1 cellular context compared by ENCODE assay signal in the genomic region with DNA sequence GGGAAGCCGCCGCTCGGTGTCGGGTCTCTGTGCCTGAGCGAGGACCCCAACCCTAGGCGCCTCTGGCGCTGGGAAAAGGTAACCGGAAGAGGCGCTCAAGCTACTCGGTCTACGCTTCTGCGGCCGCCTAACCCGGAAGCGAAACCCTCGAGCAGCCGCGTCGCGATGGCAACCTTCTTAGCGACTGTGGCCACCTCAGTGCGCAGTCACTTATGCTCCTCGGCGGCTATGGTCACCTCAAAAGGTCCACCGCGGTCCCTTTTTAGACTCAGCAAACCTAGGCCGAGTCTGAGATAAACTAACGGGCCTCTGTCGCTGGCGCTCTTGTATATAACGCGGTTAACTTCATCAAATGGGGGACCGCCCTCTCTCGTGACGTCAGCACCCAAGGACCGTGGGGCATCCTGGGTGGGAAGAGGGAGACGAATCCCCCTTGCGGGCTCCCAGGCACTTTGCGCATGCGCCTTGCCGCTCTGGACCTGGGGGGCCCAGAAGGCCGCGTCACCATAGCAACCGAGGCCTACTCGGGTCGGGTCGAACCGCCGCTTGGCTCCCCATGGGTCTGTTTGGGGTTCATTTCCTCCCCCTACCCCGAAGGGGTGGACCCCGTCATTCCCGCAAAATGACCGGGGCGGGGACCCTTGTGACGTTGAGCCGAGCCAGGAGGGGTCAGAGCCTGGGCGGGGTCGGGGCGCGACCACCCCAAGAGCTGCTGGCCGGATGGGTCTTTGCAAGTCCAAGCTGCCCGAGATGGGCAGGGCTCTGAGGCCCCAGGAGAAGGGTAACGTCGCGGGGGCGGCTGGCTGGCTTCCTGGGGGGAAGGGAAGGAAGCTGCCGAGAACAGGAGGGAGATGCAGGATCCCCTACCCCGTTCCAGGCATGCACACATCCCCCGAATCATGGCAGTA.
TF ChIP-seq lines count a peak whose summit lies in the region.

TSS of gene GTF2F1 (minus strand) at position 91 of the 908 bp plus-strand sequence. CDS start 169 bp downstream, outside the sequence.

TF ChIP-seq in GM12878, 131 proteins besides CTCF, POLR2A, EP300 and RAD21 (continues in another document):
- TF ChIP-seq, protein P1, sequence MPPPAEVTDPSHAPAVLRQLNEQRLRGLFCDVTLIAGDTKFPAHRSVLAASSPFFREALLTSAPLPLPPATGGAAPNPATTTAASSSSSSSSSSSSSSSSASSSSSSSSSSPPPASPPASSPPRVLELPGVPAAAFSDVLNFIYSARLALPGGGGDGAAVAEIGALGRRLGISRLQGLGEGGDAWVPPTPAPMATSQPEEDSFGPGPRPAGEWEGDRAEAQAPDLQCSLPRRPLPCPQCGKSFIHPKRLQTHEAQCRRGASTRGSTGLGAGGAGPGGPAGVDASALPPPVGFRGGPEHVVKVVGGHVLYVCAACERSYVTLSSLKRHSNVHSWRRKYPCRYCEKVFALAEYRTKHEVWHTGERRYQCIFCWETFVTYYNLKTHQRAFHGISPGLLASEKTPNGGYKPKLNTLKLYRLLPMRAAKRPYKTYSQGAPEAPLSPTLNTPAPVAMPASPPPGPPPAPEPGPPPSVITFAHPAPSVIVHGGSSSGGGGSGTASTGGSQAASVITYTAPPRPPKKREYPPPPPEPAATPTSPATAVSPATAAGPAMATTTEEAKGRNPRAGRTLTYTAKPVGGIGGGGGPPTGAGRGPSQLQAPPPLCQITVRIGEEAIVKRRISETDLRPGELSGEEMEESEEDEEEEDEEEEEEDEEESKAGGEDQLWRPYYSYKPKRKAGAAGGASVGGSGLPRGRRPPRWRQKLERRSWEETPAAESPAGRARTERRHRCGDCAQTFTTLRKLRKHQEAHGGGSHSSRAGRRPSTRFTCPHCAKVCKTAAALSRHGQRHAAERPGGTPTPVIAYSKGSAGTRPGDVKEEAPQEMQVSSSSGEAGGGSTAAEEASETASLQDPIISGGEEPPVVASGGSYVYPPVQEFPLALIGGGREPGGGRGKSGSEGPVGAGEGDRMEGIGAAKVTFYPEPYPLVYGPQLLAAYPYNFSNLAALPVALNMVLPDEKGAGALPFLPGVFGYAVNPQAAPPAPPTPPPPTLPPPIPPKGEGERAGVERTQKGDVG (CRISPR knock-in tag; IDR thresholded peaks at IDR 0.05), result no peak
- TF ChIP-seq CHD2 (IDR thresholded peaks at IDR 0.05; ENCODE audit: borderline replicate concordance, low read depth, low read length) (peak; percentile 42), MEF2A (IDR thresholded peaks at IDR 0.05; ENCODE audit: insufficient read depth, low read depth, low read length) (0 out of 2 replicates have a peak, but pooled peaks have one; percentile 38), TCF7 (IDR thresholded peaks at IDR 0.05; ENCODE audit: borderline replicate concordance) (no peak), FOXK2 (IDR thresholded peaks at IDR 0.05) (no peak), ZSCAN29 (IDR thresholded peaks at IDR 0.05) (peak; percentile 29; the same call in 1 of the 2 replicates), RELB (IDR thresholded peaks at IDR 0.05; ENCODE audit: low read depth) (peak; percentile 56; the same call in 1 of the 2 replicates), NRF1 (conservative IDR thresholded peaks at IDR 0.05; ENCODE audit: low read depth, low read length) (peak; percentile 64), STAT3 (IDR thresholded peaks at IDR 0.05; ENCODE audit: low read depth, low read length) (no peak), NFXL1 (IDR thresholded peaks at IDR 0.05; ENCODE audit: borderline replicate concordance) (no peak), ZNF687 (IDR thresholded peaks at IDR 0.05) (peak; percentile 71), POU2F2 (IDR thresholded peaks at IDR 0.05; ENCODE audit: borderline replicate concordance, low read depth, low read length) (no peak), NR2F1 (conservative IDR thresholded peaks at IDR 0.05) (peak; percentile 56), HSF1 (IDR thresholded peaks at IDR 0.05; ENCODE audit: low read depth, low read length) (no peak), DPF2 (IDR thresholded peaks at IDR 0.05) (peak; percentile 67), NFIC (IDR thresholded peaks at IDR 0.05; ENCODE audit: low read depth, low read length) (no peak), BCL3 (IDR thresholded peaks at IDR 0.05; ENCODE audit: borderline replicate concordance, insufficient read depth, low read depth, low read length, poor library complexity, severe bottlenecking) (no peak), JUNB (IDR thresholded peaks at IDR 0.05) (no peak), SMC3 (IDR thresholded peaks at IDR 0.05; ENCODE audit: borderline replicate concordance, low read length) (no peak), PKNOX1 (IDR thresholded peaks at IDR 0.05) (no peak; the same call in 1 of the 2 replicates), CHD4 (IDR thresholded peaks at IDR 0.05) (no peak), FOXM1 (IDR thresholded peaks at IDR 0.05; ENCODE audit: low read depth, low read length) (no peak), MYC (IDR thresholded peaks at IDR 0.05; ENCODE audit: insufficient read depth, insufficient read length, insufficient replicate concordance, low read length, severe bottlenecking) (no peak), SMARCA5 (IDR thresholded peaks at IDR 0.05) (peak; percentile 9; the same call in 1 of the 2 replicates), CBFB (IDR thresholded peaks at IDR 0.05; ENCODE audit: low read depth) (no peak; the same call in 1 of the 2 replicates)
- TF ChIP-seq, protein P2, sequence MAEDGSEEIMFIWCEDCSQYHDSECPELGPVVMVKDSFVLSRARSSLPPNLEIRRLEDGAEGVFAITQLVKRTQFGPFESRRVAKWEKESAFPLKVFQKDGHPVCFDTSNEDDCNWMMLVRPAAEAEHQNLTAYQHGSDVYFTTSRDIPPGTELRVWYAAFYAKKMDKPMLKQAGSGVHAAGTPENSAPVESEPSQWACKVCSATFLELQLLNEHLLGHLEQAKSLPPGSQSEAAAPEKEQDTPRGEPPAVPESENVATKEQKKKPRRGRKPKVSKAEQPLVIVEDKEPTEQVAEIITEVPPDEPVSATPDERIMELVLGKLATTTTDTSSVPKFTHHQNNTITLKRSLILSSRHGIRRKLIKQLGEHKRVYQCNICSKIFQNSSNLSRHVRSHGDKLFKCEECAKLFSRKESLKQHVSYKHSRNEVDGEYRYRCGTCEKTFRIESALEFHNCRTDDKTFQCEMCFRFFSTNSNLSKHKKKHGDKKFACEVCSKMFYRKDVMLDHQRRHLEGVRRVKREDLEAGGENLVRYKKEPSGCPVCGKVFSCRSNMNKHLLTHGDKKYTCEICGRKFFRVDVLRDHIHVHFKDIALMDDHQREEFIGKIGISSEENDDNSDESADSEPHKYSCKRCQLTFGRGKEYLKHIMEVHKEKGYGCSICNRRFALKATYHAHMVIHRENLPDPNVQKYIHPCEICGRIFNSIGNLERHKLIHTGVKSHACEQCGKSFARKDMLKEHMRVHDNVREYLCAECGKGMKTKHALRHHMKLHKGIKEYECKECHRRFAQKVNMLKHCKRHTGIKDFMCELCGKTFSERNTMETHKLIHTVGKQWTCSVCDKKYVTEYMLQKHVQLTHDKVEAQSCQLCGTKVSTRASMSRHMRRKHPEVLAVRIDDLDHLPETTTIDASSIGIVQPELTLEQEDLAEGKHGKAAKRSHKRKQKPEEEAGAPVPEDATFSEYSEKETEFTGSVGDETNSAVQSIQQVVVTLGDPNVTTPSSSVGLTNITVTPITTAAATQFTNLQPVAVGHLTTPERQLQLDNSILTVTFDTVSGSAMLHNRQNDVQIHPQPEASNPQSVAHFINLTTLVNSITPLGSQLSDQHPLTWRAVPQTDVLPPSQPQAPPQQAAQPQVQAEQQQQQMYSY (CRISPR knock-in tag; IDR thresholded peaks at IDR 0.05), result no peak
- TF ChIP-seq, protein P3, sequence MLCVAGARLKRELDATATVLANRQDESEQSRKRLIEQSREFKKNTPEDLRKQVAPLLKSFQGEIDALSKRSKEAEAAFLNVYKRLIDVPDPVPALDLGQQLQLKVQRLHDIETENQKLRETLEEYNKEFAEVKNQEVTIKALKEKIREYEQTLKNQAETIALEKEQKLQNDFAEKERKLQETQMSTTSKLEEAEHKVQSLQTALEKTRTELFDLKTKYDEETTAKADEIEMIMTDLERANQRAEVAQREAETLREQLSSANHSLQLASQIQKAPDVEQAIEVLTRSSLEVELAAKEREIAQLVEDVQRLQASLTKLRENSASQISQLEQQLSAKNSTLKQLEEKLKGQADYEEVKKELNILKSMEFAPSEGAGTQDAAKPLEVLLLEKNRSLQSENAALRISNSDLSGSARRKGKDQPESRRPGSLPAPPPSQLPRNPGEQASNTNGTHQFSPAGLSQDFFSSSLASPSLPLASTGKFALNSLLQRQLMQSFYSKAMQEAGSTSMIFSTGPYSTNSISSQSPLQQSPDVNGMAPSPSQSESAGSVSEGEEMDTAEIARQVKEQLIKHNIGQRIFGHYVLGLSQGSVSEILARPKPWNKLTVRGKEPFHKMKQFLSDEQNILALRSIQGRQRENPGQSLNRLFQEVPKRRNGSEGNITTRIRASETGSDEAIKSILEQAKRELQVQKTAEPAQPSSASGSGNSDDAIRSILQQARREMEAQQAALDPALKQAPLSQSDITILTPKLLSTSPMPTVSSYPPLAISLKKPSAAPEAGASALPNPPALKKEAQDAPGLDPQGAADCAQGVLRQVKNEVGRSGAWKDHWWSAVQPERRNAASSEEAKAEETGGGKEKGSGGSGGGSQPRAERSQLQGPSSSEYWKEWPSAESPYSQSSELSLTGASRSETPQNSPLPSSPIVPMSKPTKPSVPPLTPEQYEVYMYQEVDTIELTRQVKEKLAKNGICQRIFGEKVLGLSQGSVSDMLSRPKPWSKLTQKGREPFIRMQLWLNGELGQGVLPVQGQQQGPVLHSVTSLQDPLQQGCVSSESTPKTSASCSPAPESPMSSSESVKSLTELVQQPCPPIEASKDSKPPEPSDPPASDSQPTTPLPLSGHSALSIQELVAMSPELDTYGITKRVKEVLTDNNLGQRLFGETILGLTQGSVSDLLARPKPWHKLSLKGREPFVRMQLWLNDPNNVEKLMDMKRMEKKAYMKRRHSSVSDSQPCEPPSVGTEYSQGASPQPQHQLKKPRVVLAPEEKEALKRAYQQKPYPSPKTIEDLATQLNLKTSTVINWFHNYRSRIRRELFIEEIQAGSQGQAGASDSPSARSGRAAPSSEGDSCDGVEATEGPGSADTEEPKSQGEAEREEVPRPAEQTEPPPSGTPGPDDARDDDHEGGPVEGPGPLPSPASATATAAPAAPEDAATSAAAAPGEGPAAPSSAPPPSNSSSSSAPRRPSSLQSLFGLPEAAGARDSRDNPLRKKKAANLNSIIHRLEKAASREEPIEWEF (IDR thresholded peaks at IDR 0.05; ENCODE audit: insufficient replicate concordance, low read depth, low read length), result no peak
